Comparison of ENCODE assay signal across 9 cellular contexts in genomic region chr7:100516135-100516812, GRCh38. TPM values are rescaled to one million over a fixed set of nuclear protein-coding genes. Genes with fewer than 3 reads are reported as not detected.
A peak's percentile ranks its signal among the peaks of the same experiment; 100 is the strongest.
DNase-seq lines count a peak whose midpoint lies in the region; ATAC-seq and TF ChIP-seq lines count a peak whose summit lies in the region.
"Had no signal": no experiment of that assay in that cellular context is flagged by ENCODE, and none has a peak within 500 bp of the region (broad histone marks: within the 10 kb centered on the region; RNA-seq: fewer than 3 reads in every experiment).

No MANE protein-coding gene starts in this region.

- no peak for TF ChIP-seq EP300 in transverse colon (IDR thresholded peaks at IDR 0.05; ENCODE audit: low read depth)

- no peaks in the 10 kb centered on the region for H3K9me3 Mint-ChIP-seq in activated T-cell treated with anti-CD3 and anti-CD28 coated beads, Interleukin-2, amount 50 U/mL, for 72 hours

- H3K9me2 ChIP-seq in Karpas-422 (replicated peaks; ENCODE audit: insufficient read depth, low read length), result no peaks in the 10 kb centered on the region

- H3K4me1 ChIP-seq in Karpas-422 (ENCODE audit: low read length) (peaks cover 11% of the 10 kb centered on the region), right cardiac atrium (ENCODE audit: control insufficient read depth, insufficient read depth, low read length) (no peaks in the 10 kb centered on the region), transverse colon (peaks cover 0 to 8% (median 0%) of the 10 kb centered on the region in 4 donors)

- 49% methylated on average over 4 of the region's 4 CpGs for WGBS in right cardiac atrium
- 60 to 100% methylated on average over 1 to 4 of the region's 4 CpGs for WGBS in transverse colon (ENCODE audit: low coverage in 1 of 2), 2 donors

- H3K79me2 ChIP-seq in Karpas-422 (ENCODE audit: low read length), result no peaks in the 10 kb centered on the region

- H4K20me1 ChIP-seq in Karpas-422 (ENCODE audit: insufficient read depth, low read depth, low read length), result no peaks in the 10 kb centered on the region

- H3K4me3 ChIP-seq in Karpas-422 (ENCODE audit: low read length) (no peak overlapping the region), right cardiac atrium (ENCODE audit: low read length) (no peak overlapping the region), transverse colon (no peak overlapping the region)

- intact Hi-C loops in right cardiac atrium (cut with DNase I), result no loop called here
- intact Hi-C loops in transverse colon (cut with DNase I; ENCODE audit: low total_unique reads), result no loop called here

- H3K27me3 ChIP-seq in Karpas-422 (ENCODE audit: low read length), result no peaks in the 10 kb centered on the region
- no peaks in the 10 kb centered on the region for H3K27me3 ChIP-seq in right cardiac atrium (ENCODE audit: control insufficient read depth, insufficient read depth)
- H3K27me3 ChIP-seq in transverse colon, result no peaks in the 10 kb centered on the region

- peaks cover 20% of the 10 kb centered on the region for H3K4me1 Mint-ChIP-seq in activated T-cell treated with anti-CD3 and anti-CD28 coated beads, Interleukin-2, amount 50 U/mL, for 72 hours (ENCODE audit: low read depth)

- no peak overlapping the region for H3K27ac ChIP-seq in Karpas-422 (ENCODE audit: low read length)
- H3K27ac ChIP-seq in right cardiac atrium (ENCODE audit: low read length), result no peak overlapping the region
- H3K27ac ChIP-seq in transverse colon, result no peak overlapping the region

- H3K27ac Mint-ChIP-seq in activated T-cell treated with anti-CD3 and anti-CD28 coated beads, Interleukin-2, amount 50 U/mL, for 72 hours, result peak overlapping the region; percentile 54

- H3K36me3 Mint-ChIP-seq in activated T-cell treated with anti-CD3 and anti-CD28 coated beads, Interleukin-2, amount 50 U/mL, for 72 hours (ENCODE audit: insufficient read depth in 2 of 2), result no peaks in the 10 kb centered on the region

- no peaks in the 10 kb centered on the region for H3K27me3 Mint-ChIP-seq in activated T-cell treated with anti-CD3 and anti-CD28 coated beads, Interleukin-2, amount 50 U/mL, for 72 hours (ENCODE audit: low read depth)

- H3K36me3 ChIP-seq in Karpas-422 (ENCODE audit: insufficient read depth, low read length), result no peaks in the 10 kb centered on the region
- no peaks in the 10 kb centered on the region for H3K36me3 ChIP-seq in transverse colon

- in situ Hi-C loops in transverse colon (cut with MboI; ENCODE audit: low pct_ligation_motif_present in 1 of 4, low pct_unique_long_range_greater_than_20kb in 1 of 4, low sequenced_read_pairs in 3 of 4), result no loop called here

- H3K9me3 ChIP-seq in Karpas-422 (ENCODE audit: low read length), result no peaks in the 10 kb centered on the region
- H3K9me3 ChIP-seq in right cardiac atrium (ENCODE audit: control insufficient read depth, low read length), result no peaks in the 10 kb centered on the region
- H3K9me3 ChIP-seq in transverse colon, result no peaks in the 10 kb centered on the region

- peak overlapping the region; percentile 39 for H3K4me2 ChIP-seq in Karpas-422 (ENCODE audit: low read depth, low read length, poor library complexity, severe bottlenecking)

- H3K4me3 Mint-ChIP-seq in activated T-cell treated with anti-CD3 and anti-CD28 coated beads, Interleukin-2, amount 50 U/mL, for 72 hours, result peak overlapping the region in 1 of 2 donors; percentile 9

- TF ChIP-seq CTCF in transverse colon (IDR thresholded peaks at IDR 0.05), result no peak

- DNase-seq in GM04503 (ENCODE audit: low read depth), result peak; percentile 87
- DNase-seq in Karpas-422, result peak; percentile 83
- peak; percentile 9 to 28 for DNase-seq in activated T-cell treated with anti-CD3 and anti-CD28 coated beads, Interleukin-2, amount 50 U/mL, for 72 hours
- peak in 2 of 3 donors; percentile 36 to 75 for DNase-seq in right cardiac atrium
- peak; percentile 31 for DNase-seq in transverse colon
- DNase-seq in SHP77 (lab: John Stamatoyannopoulos, UW), result no peak
- no peak for DNase-seq in NCI-H1092 (lab: John Stamatoyannopoulos, UW)
- no peak for DNase-seq in NCI-H128 (lab: John Stamatoyannopoulos, UW; ENCODE audit: unreplicated experiment)

- no peak for TF ChIP-seq POLR2A in transverse colon (IDR thresholded peaks at IDR 0.05)

- H3K9ac ChIP-seq in Karpas-422 (ENCODE audit: low read length), result peak overlapping the region; percentile 36

- no peak overlapping the region for H2AFZ ChIP-seq in Karpas-422 (ENCODE audit: low read length)

- ATAC-seq in activated T-cell treated with anti-CD3 and anti-CD28 coated beads, Interleukin-2, amount 50 U/mL, for 72 hours (replicated peaks in 1 of 2), result peak; percentile 49 to 53
- ATAC-seq in right cardiac atrium, result peak; percentile 59 to 64

RNA-seq across cellular contexts. Expression of gene AGFG2, which starts 22.7 kb away (rescaled TPM):
- 5.7 and 6.7 TPM in 2 replicates for total RNA-seq in Karpas-422 (2014; rRNA removed; shearing (Covaris generic); ENCODE audit: low replicate concordance)
- total RNA-seq in activated T-cell treated with anti-CD3 and anti-CD28 coated beads, Interleukin-2, amount 50 U/mL, for 72 hours, result 10 to 100 TPM; 35.5 to 53.7 TPM
- 10 to 100 TPM; 18.4 to 26.3 (median 23.1) TPM for total RNA-seq in right cardiac atrium
- 17.3 TPM for polyA plus RNA-seq in right cardiac atrium
- total RNA-seq in transverse colon, result 100 to 1,000 TPM in 2 of 4 donors, 10 to 100 TPM in 2; 63.8 to 154 (median 102) TPM

RNA-seq across cellular contexts. Expression of gene NYAP1, which starts 32.5 kb away (rescaled TPM):
- not detected in 2 replicates for total RNA-seq in Karpas-422 (2014; rRNA removed; shearing (Covaris generic); ENCODE audit: low replicate concordance)
- total RNA-seq in activated T-cell treated with anti-CD3 and anti-CD28 coated beads, Interleukin-2, amount 50 U/mL, for 72 hours, result under 1 TPM; 0.67 to 0.72 TPM
- total RNA-seq in right cardiac atrium (1 to 10 TPM in 1 of 4 donors, under 1 TPM in 3; 0.39 to 1.1 (median 0.65) TPM), transverse colon (1 to 10 TPM in 1 of 4 donors, under 1 TPM in 1, not detected in 2; 0.41 to 1.4 TPM)
- polyA plus RNA-seq in right cardiac atrium, result 0.79 TPM

RNA-seq across cellular contexts. Expression of gene TSC22D4, which starts 37.3 kb away (rescaled TPM):
- 40.4 and 97.3 TPM in 2 replicates for total RNA-seq in Karpas-422 (2014; rRNA removed; shearing (Covaris generic); ENCODE audit: low replicate concordance)
- total RNA-seq in activated T-cell treated with anti-CD3 and anti-CD28 coated beads, Interleukin-2, amount 50 U/mL, for 72 hours, result 100 to 1,000 TPM in 1 of 2 donors, 10 to 100 TPM in 1; 94.9 to 113 TPM
- total RNA-seq in right cardiac atrium (10 to 100 TPM; 36.7 to 63.6 (median 48.6) TPM), transverse colon (100 to 1,000 TPM in 1 of 4 donors, 10 to 100 TPM in 3; 41.6 to 101 (median 67.6) TPM)
- polyA plus RNA-seq in right cardiac atrium, result 61.2 TPM

RNA-seq across cellular contexts. Expression of gene SPACDR, which starts 52.2 kb away (rescaled TPM):
- total RNA-seq in Karpas-422 (2014; rRNA removed; shearing (Covaris generic); ENCODE audit: low replicate concordance), result 1.5 and 2.8 TPM in 2 replicates
- 1 to 10 TPM; 5.4 to 5.6 TPM for total RNA-seq in activated T-cell treated with anti-CD3 and anti-CD28 coated beads, Interleukin-2, amount 50 U/mL, for 72 hours
- total RNA-seq in right cardiac atrium (under 1 TPM in 1 of 4 donors, not detected in 3; 0.44 TPM), transverse colon (not detected)
- 0.11 TPM for polyA plus RNA-seq in right cardiac atrium
- polyA plus RNA-seq: neural cell had no signal

RNA-seq across cellular contexts. Expression of gene SAP25, which starts 57.4 kb away (rescaled TPM):
- 2.5 and 4.9 TPM in 2 replicates for total RNA-seq in Karpas-422 (2014; rRNA removed; shearing (Covaris generic); ENCODE audit: low replicate concordance)
- 10 to 100 TPM; 21.4 to 23.4 TPM for total RNA-seq in activated T-cell treated with anti-CD3 and anti-CD28 coated beads, Interleukin-2, amount 50 U/mL, for 72 hours
- total RNA-seq in right cardiac atrium (1 to 10 TPM in 2 of 4 donors, under 1 TPM in 1, not detected in 1; 0.81 to 1.4 (median 1.3) TPM), transverse colon (10 to 100 TPM in 1 of 4 donors, 1 to 10 TPM in 1, under 1 TPM in 1, not detected in 1; 0.96 to 52.4 (median 2.7) TPM)
- 0.79 TPM for polyA plus RNA-seq in right cardiac atrium

Comparison
In these comparisons a context has a peak if more than half of its experiments do, and no peak if none do; other contexts are left out.
1. DNase-seq: peak in GM04503 (single experiment), Karpas-422 (single experiment), activated T-cell treated with anti-CD3 and anti-CD28 coated beads, Interleukin-2, amount 50 U/mL, for 72 hours (2 of 2), right cardiac atrium (2 of 3) and transverse colon (single experiment); none in SHP77 (0 of 2), NCI-H1092 (single experiment) and NCI-H128 (single experiment).